9 cellular contexts compared by ENCODE assay signal in genomic region chr18:75204262-75204977, GRCh38. TPM values are rescaled to one million over a fixed set of nuclear protein-coding genes. Genes with fewer than 3 reads are reported as not detected.
DNase-seq lines count a peak whose midpoint lies in the region; ATAC-seq, FAIRE-seq and TF ChIP-seq lines count a peak whose summit lies in the region.
"Had no signal": no experiment of that assay in that cellular context is flagged by ENCODE, and none has a peak within 500 bp of the region (broad histone marks: within the 10 kb centered on the region; RNA-seq: fewer than 3 reads in every experiment).

No MANE protein-coding gene starts in this region.

- peak overlapping the region in 5 of 7 donors; percentile 7 to 78 (median 62) for H3K4me3 Mint-ChIP-seq in CD8-positive, alpha-beta memory T cell
- H3K4me3 Mint-ChIP-seq in activated T-cell treated with anti-CD3 and anti-CD28 coated beads, Interleukin-2, amount 50 U/mL, for 72 hours = peak overlapping the region; percentile 83 to 90

- TF ChIP-seq POLR2A in uterus (IDR thresholded peaks at IDR 0.05) = no peak

- H3K27ac ChIP-seq in CD8-positive, alpha-beta memory T cell (ENCODE audit: low read depth, low read length) = no peak overlapping the region
- H3K27ac ChIP-seq in heart right ventricle (peak overlapping the region; percentile 44 to 100 (median 70)), pancreas (no peak overlapping the region), uterus (peak overlapping the region in 1 of 2 donors; percentile 36)
- H3K27ac ChIP-seq: KMS-11 had no signal

- H3K27me3 Mint-ChIP-seq in CD8-positive, alpha-beta memory T cell = peaks cover 0 to 1% of the 10 kb centered on the region in 2 donors
- H3K27me3 Mint-ChIP-seq in activated T-cell treated with anti-CD3 and anti-CD28 coated beads, Interleukin-2, amount 50 U/mL, for 72 hours (ENCODE audit: low read depth) = peaks cover 21% of the 10 kb centered on the region

- CTCF ChIA-PET in CD8-positive, alpha-beta memory T cell (lab: Charles Lee) = no interaction called here

- H3K9me3 ChIP-seq in CD8-positive, alpha-beta memory T cell (ENCODE audit: low read length) = no peaks in the 10 kb centered on the region
- H3K9me3 ChIP-seq in heart right ventricle = no peaks in the 10 kb centered on the region
- no peaks in the 10 kb centered on the region for H3K9me3 ChIP-seq in pancreas
- H3K9me3 ChIP-seq in uterus = no peaks in the 10 kb centered on the region

- no peaks in the 10 kb centered on the region for H3K9me3 Mint-ChIP-seq in CD8-positive, alpha-beta memory T cell
- no peaks in the 10 kb centered on the region for H3K9me3 Mint-ChIP-seq in activated T-cell treated with anti-CD3 and anti-CD28 coated beads, Interleukin-2, amount 50 U/mL, for 72 hours

- no peaks in the 10 kb centered on the region for H3K36me3 ChIP-seq in CD8-positive, alpha-beta memory T cell (ENCODE audit: insufficient read depth, low read length)
- H3K36me3 ChIP-seq in heart right ventricle (peaks cover 0 to 27% (median 4%) of the 10 kb centered on the region in 9 donors), pancreas (no peaks in the 10 kb centered on the region), uterus (no peaks in the 10 kb centered on the region)

- DNase-seq in CD8-positive, alpha-beta memory T cell = no peak
- DNase-seq in activated T-cell treated with anti-CD3 and anti-CD28 coated beads, Interleukin-2, amount 50 U/mL, for 72 hours = no peak
- peak in 1 of 2 donors; percentile 53 for DNase-seq in heart right ventricle
- DNase-seq in pancreas = peak in 2 of 6 donors; percentile 66 to 77
- DNase-seq in NCI-H2081 (lab: John Stamatoyannopoulos, UW) = no peak
- DNase-seq in stimulated activated CD8-positive, alpha-beta memory T cell treated with anti-CD3 and anti-CD28 coated beads, Interleukin-4, amount 100 ng/mL, for 48 hours = no peak
- no peak for DNase-seq in NCI-H226
- no peak for DNase-seq in uterus

- no peak for FAIRE-seq in pancreas (lab: Jason Lieb, UNC)

- H3K27ac Mint-ChIP-seq in CD8-positive, alpha-beta memory T cell = peak overlapping the region in 1 of 8 donors; percentile 60
- no peak overlapping the region for H3K27ac Mint-ChIP-seq in activated T-cell treated with anti-CD3 and anti-CD28 coated beads, Interleukin-2, amount 50 U/mL, for 72 hours

- intact Hi-C loops in heart right ventricle (cut with DNase I) = loop anchor here in 4 of 10 donors (10.0 kb wide), 4 partner anchors 160 to 310 kb away; no protein-coding TSS in a partner anchor
- intact Hi-C loops in pancreas (cut with DNase I) = no loop called here
- intact Hi-C loops in uterus (cut with DNase I; ENCODE audit: low total_unique reads) = no loop called here

- WGBS in heart right ventricle, 2 donors = 9 to 10% methylated on average over 52 to 70 of the region's 70 CpGs
- WGBS in pancreas, 2 donors = 25 to 51% methylated on average over 58 to 70 of the region's 70 CpGs

- H3K4me1 ChIP-seq in CD8-positive, alpha-beta memory T cell (ENCODE audit: insufficient read depth, low read length) = peaks cover 33% of the 10 kb centered on the region
- H3K4me1 ChIP-seq in heart right ventricle (peaks cover 12 to 66% (median 57%) of the 10 kb centered on the region in 9 donors), pancreas (peaks cover 24 to 48% (median 34%) of the 10 kb centered on the region in 3 donors), uterus (peaks cover 4 to 22% of the 10 kb centered on the region in 2 donors)

- no peaks in the 10 kb centered on the region for H3K27me3 ChIP-seq in CD8-positive, alpha-beta memory T cell (ENCODE audit: insufficient read depth, low read length, poor library complexity, severe bottlenecking)
- H3K27me3 ChIP-seq in heart right ventricle (no peaks in the 10 kb centered on the region), pancreas (no peaks in the 10 kb centered on the region), uterus (no peaks in the 10 kb centered on the region)

- TF ChIP-seq CTCF in heart right ventricle (IDR thresholded peaks at IDR 0.05) (no peak), pancreas (IDR thresholded peaks at IDR 0.05) (no peak), uterus (IDR thresholded peaks at IDR 0.05) (no peak)

- no peak overlapping the region for H3K4me3 ChIP-seq in CD8-positive, alpha-beta memory T cell (ENCODE audit: low read length)
- H3K4me3 ChIP-seq in heart right ventricle = peak overlapping the region in 9 of 10 donors; percentile 42 to 98 (median 56)
- peak overlapping the region in 3 of 4 donors; percentile 0 to 40 (median 25) for H3K4me3 ChIP-seq in pancreas
- H3K4me3 ChIP-seq in uterus = peak overlapping the region in 1 of 2 donors; percentile 39

- H3K36me3 Mint-ChIP-seq in CD8-positive, alpha-beta memory T cell = peaks cover 0 to 33% (median 4%) of the 10 kb centered on the region in 3 donors
- H3K36me3 Mint-ChIP-seq in activated T-cell treated with anti-CD3 and anti-CD28 coated beads, Interleukin-2, amount 50 U/mL, for 72 hours (ENCODE audit: insufficient read depth in 2 of 2) = peaks cover 7 to 25% of the 10 kb centered on the region in 2 donors

- no peak for ATAC-seq in activated T-cell treated with anti-CD3 and anti-CD28 coated beads, Interleukin-2, amount 50 U/mL, for 72 hours (replicated peaks in 1 of 2)
- peak; percentile 11 to 51 (median 42) for ATAC-seq in heart right ventricle
- ATAC-seq in pancreas = no peak

- peaks cover 49 to 60% (median 57%) of the 10 kb centered on the region in 3 donors for H3K4me1 Mint-ChIP-seq in CD8-positive, alpha-beta memory T cell
- H3K4me1 Mint-ChIP-seq in activated T-cell treated with anti-CD3 and anti-CD28 coated beads, Interleukin-2, amount 50 U/mL, for 72 hours (ENCODE audit: low read depth) = peaks cover 50% of the 10 kb centered on the region

- POLR2A ChIA-PET in CD8-positive, alpha-beta memory T cell (lab: Charles Lee) = interaction anchor here (0.6 to 0.7 kb wide), 2 partner anchors 12 to 1621 kb away, joined by 3 read pairs; no protein-coding TSS in a partner anchor

RNA-seq across cellular contexts. Expression of gene PTGR3, which starts 4.5 kb away (rescaled TPM):
- 10 to 100 TPM; 25.8 to 26.3 TPM for total RNA-seq in CD8-positive, alpha-beta memory T cell
- polyA plus RNA-seq in CD8-positive, alpha-beta memory T cell = 20.3 TPM
- total RNA-seq in activated T-cell treated with anti-CD3 and anti-CD28 coated beads, Interleukin-2, amount 50 U/mL, for 72 hours = 10 to 100 TPM; 40.4 to 41.8 TPM
- 10 to 100 TPM; 48.5 to 71.3 (median 58.8) TPM for total RNA-seq in heart right ventricle
- 10 to 100 TPM; 10.0 to 19.2 TPM for polyA plus RNA-seq in heart right ventricle
- total RNA-seq in pancreas = 10 to 100 TPM; 15.7 to 23.0 (median 18.8) TPM
- 10 to 100 TPM in 1 of 2 donors, 1 to 10 TPM in 1; 7.2 to 10.9 TPM for polyA plus RNA-seq in pancreas
- total RNA-seq in uterus = 10 to 100 TPM in 3 of 4 donors, 1 to 10 TPM in 1; 4.9 to 30.8 (median 21.7) TPM

RNA-seq across cellular contexts. Expression of gene TSHZ1, which starts 6.2 kb away (rescaled TPM):
- 10 to 100 TPM; 17.9 to 18.6 TPM for total RNA-seq in CD8-positive, alpha-beta memory T cell
- polyA plus RNA-seq in CD8-positive, alpha-beta memory T cell = 9.0 TPM
- 10 to 100 TPM; 18.1 to 19.2 TPM for total RNA-seq in activated T-cell treated with anti-CD3 and anti-CD28 coated beads, Interleukin-2, amount 50 U/mL, for 72 hours
- total RNA-seq in heart right ventricle (10 to 100 TPM; 13.2 to 22.9 (median 18.3) TPM), pancreas (10 to 100 TPM in 2 of 6 donors, 1 to 10 TPM in 4; 6.3 to 13.6 (median 8.1) TPM), uterus (10 to 100 TPM in 3 of 4 donors, 1 to 10 TPM in 1; 10.0 to 31.9 (median 21.4) TPM)
- polyA plus RNA-seq in heart right ventricle (10 to 100 TPM in 1 of 2 donors, 1 to 10 TPM in 1; 4.8 to 10.7 TPM), pancreas (1 to 10 TPM; 4.7 to 8.0 TPM)

Comparison
In these comparisons a context has a peak if more than half of its experiments do, and no peak if none do; other contexts are left out.
1. H3K27ac ChIP-seq: peak in heart right ventricle (10 of 10); none in CD8-positive, alpha-beta memory T cell (single experiment) and pancreas (0 of 4).
2. ATAC-seq: peak in heart right ventricle (8 of 8); none in activated T-cell treated with anti-CD3 and anti-CD28 coated beads, Interleukin-2, amount 50 U/mL, for 72 hours (0 of 2) and pancreas (0 of 4).